ENCODE assay signal across 8 cellular contexts in genomic region chr1:120415492-120415931, GRCh38. TPM values are rescaled to one million over a fixed set of nuclear protein-coding genes. Genes with fewer than 3 reads are reported as not detected.
DNase-seq lines count a peak whose midpoint lies in the region; ATAC-seq and TF ChIP-seq lines count a peak whose summit lies in the region.
"Not testable (repeated sequence)": the region's sequence is repeated elsewhere in the genome, so short reads cannot be mapped to it uniquely, and the experiment has no call there.

No MANE protein-coding gene starts in this region.

- H3K79me1 ChIP-seq in mesenchymal stem cell (replicated peaks; ENCODE audit: low read length, poor library complexity, severe bottlenecking), result not testable (repeated sequence)

- not testable (repeated sequence) for H3K9me3 ChIP-seq in BE2C; SJSA1 (replicated peaks); esophagus (ENCODE audit: control insufficient read depth in 2 of 2, insufficient read depth in 1 of 2, low read depth in 1 of 2, low read length in 1 of 2); mesenchymal stem cell (ENCODE audit: control insufficient read depth, low read length)

- H3K27me3 ChIP-seq in BE2C; SJSA1 (replicated peaks); esophagus (ENCODE audit: control insufficient read depth in 1 of 2, insufficient read depth in 2 of 2, low read length in 2 of 2); mesenchymal stem cell (ENCODE audit: control insufficient read depth in 1 of 2, insufficient read depth in 1 of 2, low read length in 2 of 2): not testable (repeated sequence)

- peak overlapping the region; percentile 64 for H3K4me3 ChIP-seq in BE2C (ENCODE audit: low read depth, low read length)
- peak overlapping the region; percentile 46 for H3K4me3 ChIP-seq in SJSA1
- peak overlapping the region; percentile 41 to 44 for H3K4me3 ChIP-seq in esophagus (ENCODE audit: low read depth in 1 of 2, low read length in 2 of 2)
- H3K4me3 ChIP-seq in mesenchymal stem cell (ENCODE audit: insufficient read depth in 1 of 2, low read depth in 1 of 2, low read length in 2 of 2), result peak overlapping the region; percentile 61 to 78

- not testable (repeated sequence) for H2BK5ac ChIP-seq in mesenchymal stem cell (ENCODE audit: low read depth, low read length, poor library complexity, severe bottlenecking)

- not testable (repeated sequence) for TF ChIP-seq CTCF in BE2C (IDR thresholded peaks at IDR 0.05; ENCODE audit: low read depth, low read length)

- DNase-seq in BE2C (peak; percentile 14), SJSA1 (ENCODE audit: low read depth in 1 of 2, low spot score in 2 of 2) (peak; percentile 50 to 57), mesenchymal stem cell (peak; percentile 56)
- DNase-seq in activated T-helper 2 cell treated with anti-CD3 and anti-CD28 coated beads, Interferon-gamma antibody, Interleukin-2, Interleukin-4, amounts not matched to agents 10 μg/mL and 5 μg/mL and 100 μg/mL, durations not matched to agents 14 hours and 24 hours and 36 hours (ENCODE audit: low spot score), result peak; percentile 36
- peak; percentile 41 for DNase-seq in stimulated activated CD4-positive, alpha-beta T cell treated with anti-CD3 and anti-CD28 coated beads, Interleukin-1b, Interleukin-23, amount 100 ng/mL, for 48 hours

- not testable (repeated sequence) for H3K9me3 Mint-ChIP-seq in IgD-negative memory B cell; activated T-helper 2 cell treated with anti-CD3 and anti-CD28 coated beads, Interferon-gamma antibody, Interleukin-2, Interleukin-4, amounts not matched to agents 10 μg/mL and 5 μg/mL and 100 μg/mL, durations not matched to agents 14 hours and 24 hours and 36 hours

- H4K91ac ChIP-seq in mesenchymal stem cell (ENCODE audit: low read length), result not testable (repeated sequence)

- not testable (repeated sequence) for H3K4me1 Mint-ChIP-seq in IgD-negative memory B cell; activated T-helper 2 cell treated with anti-CD3 and anti-CD28 coated beads, Interferon-gamma antibody, Interleukin-2, Interleukin-4, amounts not matched to agents 10 μg/mL and 5 μg/mL and 100 μg/mL, durations not matched to agents 14 hours and 24 hours and 36 hours (ENCODE audit: low read depth)

- not testable (repeated sequence) for H3K27me3 Mint-ChIP-seq in IgD-negative memory B cell; activated T-helper 2 cell treated with anti-CD3 and anti-CD28 coated beads, Interferon-gamma antibody, Interleukin-2, Interleukin-4, amounts not matched to agents 10 μg/mL and 5 μg/mL and 100 μg/mL, durations not matched to agents 14 hours and 24 hours and 36 hours (ENCODE audit: low read depth)

- not testable (repeated sequence) for H2BK15ac ChIP-seq in mesenchymal stem cell (ENCODE audit: low read depth, poor library complexity, severe bottlenecking)

- H2BK120ac ChIP-seq in mesenchymal stem cell (ENCODE audit: low read depth, low read length), result not testable (repeated sequence)

- H3K18ac ChIP-seq in mesenchymal stem cell (ENCODE audit: low read depth in 1 of 2, low read length in 2 of 2), result peak overlapping the region in 1 of 2 experiments; percentile 24

- H2AK5ac ChIP-seq in mesenchymal stem cell (ENCODE audit: low read length, severe bottlenecking), result not testable (repeated sequence)

- H3K14ac ChIP-seq in mesenchymal stem cell (ENCODE audit: low read length in 2 of 2), result not testable (repeated sequence)

- H3K36me3 ChIP-seq in BE2C; SJSA1; esophagus (ENCODE audit: control insufficient read depth in 2 of 2, insufficient read depth in 2 of 2, low read length in 1 of 2); mesenchymal stem cell (ENCODE audit: control insufficient read depth in 1 of 2, insufficient read depth in 2 of 2, low read depth in 1 of 2, low read length in 2 of 2): not testable (repeated sequence)

- 2 to 3% methylated on average over 13 to 17 of the region's 21 CpGs for WGBS in esophagus, 2 donors
- 3% methylated on average over 15 of the region's 21 CpGs for WGBS in mesenchymal stem cell

- H4K8ac ChIP-seq in mesenchymal stem cell (ENCODE audit: low read length), result not testable (repeated sequence)

- not testable (repeated sequence) for H3K4ac ChIP-seq in mesenchymal stem cell (ENCODE audit: low read depth in 1 of 2, low read length in 2 of 2)

- peak overlapping the region; percentile 66 for H3K4me2 ChIP-seq in mesenchymal stem cell (ENCODE audit: low read length, poor library complexity, severe bottlenecking)

- H3K9ac ChIP-seq in mesenchymal stem cell (ENCODE audit: low read length), result peak overlapping the region; percentile 82

- peak overlapping the region in 1 of 3 donors; percentile 87 for H3K27ac Mint-ChIP-seq in IgD-negative memory B cell
- peak overlapping the region; percentile 61 for H3K27ac Mint-ChIP-seq in activated T-helper 2 cell treated with anti-CD3 and anti-CD28 coated beads, Interferon-gamma antibody, Interleukin-2, Interleukin-4, amounts not matched to agents 10 μg/mL and 5 μg/mL and 100 μg/mL, durations not matched to agents 14 hours and 24 hours and 36 hours

- H3K36me3 Mint-ChIP-seq in IgD-negative memory B cell; activated T-helper 2 cell treated with anti-CD3 and anti-CD28 coated beads, Interferon-gamma antibody, Interleukin-2, Interleukin-4, amounts not matched to agents 10 μg/mL and 5 μg/mL and 100 μg/mL, durations not matched to agents 14 hours and 24 hours and 36 hours (ENCODE audit: low read depth): not testable (repeated sequence)

- not testable (repeated sequence) for H2BK12ac ChIP-seq in mesenchymal stem cell (ENCODE audit: low read length in 2 of 2)

- intact Hi-C loops in activated T-helper 2 cell treated with anti-CD3 and anti-CD28 coated beads, Interferon-gamma antibody, Interleukin-2, Interleukin-4, amounts not matched to agents 10 μg/mL and 5 μg/mL and 100 μg/mL, durations not matched to agents 14 hours and 24 hours and 36 hours (cut with micrococcal nuclease), result not testable (repeated sequence)

- H3K23ac ChIP-seq in mesenchymal stem cell (ENCODE audit: low read length in 2 of 2), result not testable (repeated sequence)

- not testable (repeated sequence) for H3K4me1 ChIP-seq in BE2C; SJSA1 (replicated peaks); esophagus (ENCODE audit: control insufficient read depth in 2 of 2, insufficient read depth in 2 of 2, low read length in 1 of 2); mesenchymal stem cell (ENCODE audit: control insufficient read depth, insufficient read depth, low read depth, low read length)

- peak; percentile 48 for ATAC-seq in GM21529 (IDR thresholded peaks at IDR 0.05; ENCODE audit: unreplicated experiment)

- H3K27ac ChIP-seq in SJSA1 (peak overlapping the region; percentile 38), esophagus (ENCODE audit: low read depth in 2 of 2, low read length in 1 of 2) (peak overlapping the region in 1 of 2 donors; percentile 13)
- H3K27ac ChIP-seq in mesenchymal stem cell (ENCODE audit: low read length, poor library complexity, severe bottlenecking), result not testable (repeated sequence)

- peak overlapping the region; percentile 39 for H2AFZ ChIP-seq in mesenchymal stem cell (ENCODE audit: low read depth, low read length)

- peak overlapping the region; percentile 79 to 98 (median 90) for H3K4me3 Mint-ChIP-seq in IgD-negative memory B cell
- peak overlapping the region; percentile 81 for H3K4me3 Mint-ChIP-seq in activated T-helper 2 cell treated with anti-CD3 and anti-CD28 coated beads, Interferon-gamma antibody, Interleukin-2, Interleukin-4, amounts not matched to agents 10 μg/mL and 5 μg/mL and 100 μg/mL, durations not matched to agents 14 hours and 24 hours and 36 hours (ENCODE audit: low read depth)

RNA-seq across cellular contexts. Expression of gene NBPF8, which starts 0.7 kb away (rescaled TPM):
- 4.5 TPM for polyA plus RNA-seq in BE2C (2012; ENCODE audit: insufficient read depth, insufficient read length, low read depth)
- polyA plus RNA-seq in IgD-negative memory B cell, result 2.1 TPM
- 4.8 and 8.8 TPM in 2 replicates for total RNA-seq in SJSA1 (2014; rRNA removed; shearing (Covaris generic))
- total RNA-seq in activated T-helper 2 cell treated with anti-CD3 and anti-CD28 coated beads, Interferon-gamma antibody, Interleukin-2, Interleukin-4, amounts not matched to agents 10 μg/mL and 5 μg/mL and 100 μg/mL, durations not matched to agents 14 hours and 24 hours and 36 hours, result 14.3 and 15.3 TPM in 2 replicates
- polyA plus RNA-seq in esophagus, result 1 to 10 TPM; 5.2 to 9.4 TPM
- 10.9 TPM for polyA plus RNA-seq in mesenchymal stem cell (2013, experiment 1 of 2)
- polyA plus RNA-seq in mesenchymal stem cell (2013, experiment 2 of 2), result 10.3 TPM
